ENCODE assay signal across 13 cellular contexts in the genomic region with DNA sequence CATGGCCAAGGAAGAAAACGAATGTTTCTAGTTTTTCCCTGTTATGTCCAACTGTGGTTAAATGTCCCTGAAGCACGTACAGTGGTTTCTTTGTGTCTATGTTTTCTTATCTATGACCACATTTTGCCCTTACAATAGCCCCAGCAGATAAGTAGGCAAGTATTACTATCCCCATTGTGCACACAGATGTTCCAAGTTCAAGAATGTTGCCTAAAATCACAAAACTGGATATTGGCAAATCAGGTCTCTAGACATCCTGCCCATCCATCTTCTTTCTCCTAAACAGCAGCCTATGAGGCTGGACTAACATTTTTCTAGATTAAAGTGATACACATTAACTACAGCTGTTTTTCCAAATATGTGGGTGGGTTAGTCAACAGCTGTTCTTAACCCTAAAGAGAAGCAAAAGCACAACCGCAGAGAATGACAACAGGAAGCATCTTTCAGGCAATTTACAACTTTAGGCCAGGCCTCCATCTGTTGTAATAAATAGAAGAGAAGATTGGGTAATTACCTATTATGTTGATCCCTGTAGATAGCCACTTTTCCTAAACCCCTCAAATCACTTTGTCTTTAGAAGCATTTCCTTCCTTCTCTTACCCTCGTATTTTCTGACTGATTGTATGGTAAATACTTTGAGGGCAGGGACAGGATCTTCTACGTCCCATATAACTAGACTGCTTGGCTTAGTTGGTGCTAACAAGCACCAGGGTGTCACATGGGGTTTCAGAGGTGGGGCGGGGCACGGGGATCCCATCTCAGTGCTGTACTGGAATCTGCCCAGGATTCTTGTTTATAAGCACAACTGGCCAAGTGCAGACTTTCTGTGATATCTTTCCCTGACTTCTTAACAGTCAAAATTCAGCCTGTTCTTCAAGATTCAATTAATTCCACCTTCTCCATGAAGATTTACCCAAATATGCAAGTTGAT.
A peak's percentile ranks its signal among the peaks of the same experiment; 100 is the strongest.
DNase-seq lines count a peak whose midpoint lies in the region; ATAC-seq and TF ChIP-seq lines count a peak whose summit lies in the region.
"Had no signal": no experiment of that assay in that cellular context is flagged by ENCODE, and none has a peak within 500 bp of the region (broad histone marks: within the 10 kb centered on the region; RNA-seq: fewer than 3 reads in every experiment).

No MANE protein-coding gene starts in this region.

- no peaks in the 10 kb centered on the region for H3K9me2 ChIP-seq in PC-3 (replicated peaks; ENCODE audit: low read length)

- WGBS in smooth muscle cell (ENCODE audit: low lambda C conversion rate): 34% methylated on average over 7 of the region's 7 CpGs

- H3F3A ChIP-seq in smooth muscle cell (ENCODE audit: low read depth) (peaks cover 8% of the 10 kb centered on the region), PC-3 (ENCODE audit: low read length, unreplicated experiment) (no peaks in the 10 kb centered on the region)

- TF ChIP-seq CTCF in Peyer's patch (IDR thresholded peaks at IDR 0.05) (no peak), foreskin fibroblast (IDR thresholded peaks at IDR 0.05; ENCODE audit: low read depth, low read length) (no peak), smooth muscle cell (IDR thresholded peaks at IDR 0.05; ENCODE audit: borderline replicate concordance, insufficient read depth, poor library complexity, severe bottlenecking) (no peak), PC-3 (conservative IDR thresholded peaks at IDR 0.05; ENCODE audit: low read depth, low read length) (no peak)

- no peak overlapping the region for H3K9ac ChIP-seq in smooth muscle cell (ENCODE audit: low read depth)
- no peak overlapping the region for H3K9ac ChIP-seq in PC-3 (ENCODE audit: low read length)

- ATAC-seq in GM21619 (IDR thresholded peaks at IDR 0.05; ENCODE audit: unreplicated experiment) (no peak), HG03280 (IDR thresholded peaks at IDR 0.05; ENCODE audit: unreplicated experiment) (no peak), PC-3 (no peak)

- H3K79me2 ChIP-seq in smooth muscle cell (ENCODE audit: low read depth) (no peaks in the 10 kb centered on the region), PC-3 (ENCODE audit: low read length) (no peaks in the 10 kb centered on the region)

- no peak overlapping the region for H3K4me3 ChIP-seq in Peyer's patch
- H3K4me3 ChIP-seq in foreskin fibroblast (ENCODE audit: low read depth in 1 of 2, low read length in 2 of 2): no peak overlapping the region
- H3K4me3 ChIP-seq in smooth muscle cell: no peak overlapping the region
- H3K4me3 ChIP-seq in PC-3 (ENCODE audit: low read length): no peak overlapping the region
- H3K4me3 ChIP-seq: MG63, thoracic aorta had no signal

- intact Hi-C loops in PC-3 (cut with micrococcal nuclease): no loop called here

- peak overlapping the region in 3 of 4 donors; percentile 8 to 57 (median 11) for H3K27ac ChIP-seq in Peyer's patch
- no peak overlapping the region for H3K27ac ChIP-seq in smooth muscle cell (ENCODE audit: low read depth)
- no peak overlapping the region for H3K27ac ChIP-seq in PC-3 (ENCODE audit: low read length)
- H3K27ac ChIP-seq: thoracic aorta had no signal

- TF ChIP-seq POLR2A in Peyer's patch (IDR thresholded peaks at IDR 0.05): no peak

- BruUV-seq in PC-3 (replicated peaks; lab: Mats Ljungman, UMichigan): no TSS peak

- peak overlapping the region; percentile 56 for H2AFZ ChIP-seq in smooth muscle cell (ENCODE audit: low read depth)
- no peak overlapping the region for H2AFZ ChIP-seq in PC-3 (ENCODE audit: low read length)

- H3K9me3 ChIP-seq in Peyer's patch (no peaks in the 10 kb centered on the region), smooth muscle cell (replicated peaks; ENCODE audit: low read depth) (no peaks in the 10 kb centered on the region), PC-3 (ENCODE audit: low read length) (no peaks in the 10 kb centered on the region)
- H3K9me3 ChIP-seq: MG63, thoracic aorta had no signal

- H4K20me1 ChIP-seq in smooth muscle cell (ENCODE audit: low read depth) (no peaks in the 10 kb centered on the region), PC-3 (ENCODE audit: low read length) (no peaks in the 10 kb centered on the region)

- peak; percentile 18 to 64 for DNase-seq in NCI-H524 (lab: John Stamatoyannopoulos, UW)
- no peak for DNase-seq in NCI-H524 treated with DMSO at 0.1 percent for 48 hours (lab: John Stamatoyannopoulos, UW)
- no peak for DNase-seq in Peyer's patch
- DNase-seq in foreskin fibroblast: peak; percentile 71 to 72
- no peak for DNase-seq in smooth muscle cell (lab: John Stamatoyannopoulos, UW; ENCODE audit: unreplicated experiment)
- DNase-seq in PC-3: no peak
- DNase-seq: activated CD4-positive, alpha-beta memory T cell treated with anti-CD3 and anti-CD28 coated beads, Interleukin-2, amount 10 ng/mL, durations not matched to agents 7 days and 5 days; activated naive CD4-positive, alpha-beta T cell treated with Interleukin-2 at 50 U/mL for 16 hours; MG63; NK-92 treated with Interleukin-12 subunit alpha and Interleukin-12 subunit beta, amount 100 ng/mL, for 24 hours had no signal

- H3K4me2 ChIP-seq in smooth muscle cell (peak overlapping the region; percentile 27), PC-3 (ENCODE audit: low read length) (no peak overlapping the region)

- H3K27me3 ChIP-seq in Peyer's patch (no peaks in the 10 kb centered on the region), smooth muscle cell (ENCODE audit: low read depth) (no peaks in the 10 kb centered on the region), PC-3 (ENCODE audit: low read length) (no peaks in the 10 kb centered on the region)
- H3K27me3 ChIP-seq: MG63 had no signal

- H3K36me3 ChIP-seq in Peyer's patch (no peaks in the 10 kb centered on the region), smooth muscle cell (ENCODE audit: low read depth) (no peaks in the 10 kb centered on the region), PC-3 (ENCODE audit: low read depth, low read length) (no peaks in the 10 kb centered on the region)
- H3K36me3 ChIP-seq: MG63, thoracic aorta had no signal

- CTCF ChIA-PET in PC-3 (lab: Charles Lee): no interaction called here

- POLR2A ChIA-PET in PC-3 (lab: Charles Lee; ENCODE audit: unreplicated experiment): no interaction called here

- H3K4me1 ChIP-seq in Peyer's patch (peaks cover 0 to 7% (median 0%) of the 10 kb centered on the region in 4 donors), smooth muscle cell (ENCODE audit: low read depth) (peaks cover 7% of the 10 kb centered on the region), PC-3 (ENCODE audit: insufficient read depth, low read length) (no peaks in the 10 kb centered on the region)

Comparison
In these comparisons a context has a peak if more than half of its experiments do, and no peak if none do; other contexts are left out.
1. DNase-seq: peak in NCI-H524 (2 of 2) and foreskin fibroblast (2 of 2); none in NCI-H524 treated with DMSO at 0.1 percent for 48 hours (single experiment), Peyer's patch (0 of 3), smooth muscle cell (single experiment) and PC-3 (single experiment).
2. H3K27ac ChIP-seq: peak in Peyer's patch (3 of 4); none in smooth muscle cell (single experiment) and PC-3 (single experiment).